In genomic region chr16:18932243-18932997, GRCh38 we compare ENCODE assay signal across 10 cellular contexts. TPM values are rescaled to one million over a fixed set of nuclear protein-coding genes. Genes with fewer than 3 reads are reported as not detected.
DNase-seq lines count a peak whose midpoint lies in the region; ATAC-seq and TF ChIP-seq lines count a peak whose summit lies in the region.
"Had no signal": no experiment of that assay in that cellular context is flagged by ENCODE, and none has a peak within 500 bp of the region (broad histone marks: within the 10 kb centered on the region; RNA-seq: fewer than 3 reads in every experiment).

No MANE protein-coding gene starts in this region.

- peaks cover 17% of the 10 kb centered on the region for H3K4me1 Mint-ChIP-seq in osteocyte (ENCODE audit: unreplicated experiment)
- H3K4me1 Mint-ChIP-seq in endothelial cell (ENCODE audit: unreplicated experiment): peaks cover 8% of the 10 kb centered on the region

- H3K27me3 Mint-ChIP-seq in osteocyte (ENCODE audit: unreplicated experiment) (peaks cover 9% of the 10 kb centered on the region), endothelial cell (ENCODE audit: unreplicated experiment) (peaks cover under 1% of the 10 kb centered on the region)
- H3K27me3 Mint-ChIP-seq: naive thymus-derived CD8-positive, alpha-beta T cell had no signal

- in situ Hi-C loops in Caki2 (cut with HindIII; ENCODE audit: low pct_unique_long_range_greater_than_20kb, low sequenced_read_pairs): no loop called here
- in situ Hi-C loops in SK-MEL-5 (cut with HindIII; ENCODE audit: low pct_unique_long_range_greater_than_20kb, low sequenced_read_pairs): no loop called here

- H3K4me3 Mint-ChIP-seq in osteocyte (ENCODE audit: unreplicated experiment): no peak overlapping the region
- no peak overlapping the region for H3K4me3 Mint-ChIP-seq in endothelial cell (ENCODE audit: unreplicated experiment)
- H3K4me3 Mint-ChIP-seq: dendritic cell treated with granulocyte-macrophage colony-stimulating factor and Interleukin-4, amounts not matched to agents 40 ng/mL and 50 ng/mL, for 4 days; naive thymus-derived CD8-positive, alpha-beta T cell had no signal

- H3K9me3 ChIP-seq in fibroblast of lung (ENCODE audit: control insufficient read depth, insufficient read depth, low read depth, low read length): no peaks in the 10 kb centered on the region

- peak overlapping the region; percentile 76 for H3K27ac Mint-ChIP-seq in osteocyte (ENCODE audit: unreplicated experiment)
- H3K27ac Mint-ChIP-seq in endothelial cell (ENCODE audit: unreplicated experiment): no peak overlapping the region
- H3K27ac Mint-ChIP-seq: dendritic cell treated with granulocyte-macrophage colony-stimulating factor and Interleukin-4, amounts not matched to agents 40 ng/mL and 50 ng/mL, for 4 days had no signal

- H3K79me2 ChIP-seq in fibroblast of lung (ENCODE audit: control insufficient read depth, insufficient read depth, low read length): no peaks in the 10 kb centered on the region

- no peaks in the 10 kb centered on the region for H4K20me1 ChIP-seq in fibroblast of lung (ENCODE audit: control insufficient read depth, extremely low read depth, insufficient read depth, low read length)

- H2AFZ ChIP-seq in fibroblast of lung (ENCODE audit: low read length): no peak overlapping the region

- H3K36me3 ChIP-seq in fibroblast of lung (ENCODE audit: control insufficient read depth, insufficient read depth, low read length): no peaks in the 10 kb centered on the region

- no peaks in the 10 kb centered on the region for H3K4me1 ChIP-seq in fibroblast of lung (ENCODE audit: control insufficient read depth, extremely low read depth, insufficient read depth, low read length)

- H3K36me3 Mint-ChIP-seq in osteocyte (ENCODE audit: unreplicated experiment) (no peaks in the 10 kb centered on the region), endothelial cell (ENCODE audit: low read depth, unreplicated experiment) (no peaks in the 10 kb centered on the region)
- H3K36me3 Mint-ChIP-seq: naive thymus-derived CD8-positive, alpha-beta T cell had no signal

- H3K9ac ChIP-seq in fibroblast of lung (ENCODE audit: insufficient read depth, low read length): no peak overlapping the region

- TF ChIP-seq CTCF in fibroblast of lung (conservative IDR thresholded peaks at IDR 0.05 in 1 of 2, IDR thresholded peaks at IDR 0.05 in 1 of 2; ENCODE audit: low read depth in 1 of 2, low read length in 2 of 2) (no peak), osteocyte (IDR thresholded peaks at IDR 0.05) (no peak), endothelial cell (IDR thresholded peaks at IDR 0.05; ENCODE audit: unreplicated experiment) (no peak)

- H3K4me2 ChIP-seq in fibroblast of lung (ENCODE audit: extremely low read depth, insufficient read depth, low read length): no peak overlapping the region

- H3K9me3 Mint-ChIP-seq in osteocyte (ENCODE audit: unreplicated experiment) (no peaks in the 10 kb centered on the region), endothelial cell (ENCODE audit: unreplicated experiment) (no peaks in the 10 kb centered on the region)
- H3K9me3 Mint-ChIP-seq: dendritic cell treated with granulocyte-macrophage colony-stimulating factor and Interleukin-4, amounts not matched to agents 40 ng/mL and 50 ng/mL, for 4 days; naive thymus-derived CD8-positive, alpha-beta T cell had no signal

- H3K27ac ChIP-seq in fibroblast of lung (ENCODE audit: insufficient read depth, low read length): no peak overlapping the region

- no peak overlapping the region for H3K4me3 ChIP-seq in fibroblast of lung (replicated peaks in 1 of 4; ENCODE audit: control extremely low read depth in 1 of 4, insufficient read depth in 1 of 4, low read depth in 3 of 4, low read length in 4 of 4)

- DNase-seq in Caki2 (ENCODE audit: low read depth) (peak; percentile 54), SK-MEL-5 (ENCODE audit: low read depth, low spot score) (peak; percentile 9), fibroblast of lung (ENCODE audit: low read depth in 2 of 2) (peak; percentile 9 to 74), osteocyte (ENCODE audit: extremely low spot score, unreplicated experiment) (no peak), endothelial cell (ENCODE audit: low spot score) (no peak), NCI-H2029 treated with DMSO at 0.1 percent for 48 hours (lab: John Stamatoyannopoulos, UW) (no peak), middle frontal gyrus (ENCODE audit: extremely low spot score, low spot score) (no peak)
- DNase-seq: naive thymus-derived CD8-positive, alpha-beta T cell had no signal

- H3K27me3 ChIP-seq in fibroblast of lung (ENCODE audit: control insufficient read depth, insufficient read depth, low read length): no peaks in the 10 kb centered on the region

- ATAC-seq in GM18519 (IDR thresholded peaks at IDR 0.05; ENCODE audit: low FRiP score, unreplicated experiment): no peak
- ATAC-seq: naive thymus-derived CD8-positive, alpha-beta T cell had no signal

RNA-seq across cellular contexts. Expression of gene SMG1, which starts 6.2 kb away (rescaled TPM):
- 16.4 and 35.6 TPM in 2 replicates for total RNA-seq in Caki2 (2014; rRNA removed; shearing (Covaris generic); ENCODE audit: low replicate concordance)
- 21.8 and 22.3 TPM in 2 replicates for total RNA-seq in SK-MEL-5 (2014; rRNA removed; shearing (Covaris generic))
- polyA plus RNA-seq in SK-MEL-5 (2015; cell fraction: cytosol; rRNA removed): 15.2 and 23.1 TPM in 2 replicates
- 39.5 and 47.3 TPM in 2 replicates for polyA plus RNA-seq in SK-MEL-5 (2015; cell fraction: nucleus; rRNA removed)
- total RNA-seq in fibroblast of lung: 62.1 and 101 TPM in 2 replicates
- polyA plus RNA-seq in fibroblast of lung: 24.4 and 30.1 TPM in 2 replicates
- polyA plus RNA-seq in fibroblast of lung (2012): 10.4 and 14.8 TPM in 2 replicates
- 46.4 and 65.2 TPM in 2 replicates for polyA minus RNA-seq in fibroblast of lung (ENCODE audit: low replicate concordance)
- total RNA-seq in osteocyte: 77.9 and 89.6 TPM in 2 replicates
- total RNA-seq in endothelial cell (ENCODE audit: unreplicated experiment): 70.1 TPM

RNA-seq across cellular contexts. Expression of gene TMC7, which starts 51.3 kb away (rescaled TPM):
- 1.6 and 8.7 TPM in 2 replicates for total RNA-seq in Caki2 (2014; rRNA removed; shearing (Covaris generic); ENCODE audit: low replicate concordance)
- total RNA-seq in SK-MEL-5 (2014; rRNA removed; shearing (Covaris generic)): 1.0 and 1.5 TPM in 2 replicates
- 1.4 and 1.5 TPM in 2 replicates for polyA plus RNA-seq in SK-MEL-5 (2015; cell fraction: cytosol; rRNA removed)
- polyA plus RNA-seq in SK-MEL-5 (2015; cell fraction: nucleus; rRNA removed): 1.9 and 2.0 TPM in 2 replicates
- total RNA-seq in fibroblast of lung (0.51 and 1.5 TPM in 2 replicates), osteocyte (1.2 and 2.0 TPM in 2 replicates), endothelial cell (ENCODE audit: unreplicated experiment) (16.9 TPM)
- polyA plus RNA-seq in fibroblast of lung: 0.18 and 0.85 TPM in 2 replicates
- polyA plus RNA-seq in fibroblast of lung (2012): 0.15 and 0.65 TPM in 2 replicates
- polyA minus RNA-seq in fibroblast of lung (ENCODE audit: low replicate concordance): 1.9 TPM in 1 of 2 replicates, not detected in the other
- total RNA-seq: naive thymus-derived CD8-positive, alpha-beta T cell had no signal
- polyA plus RNA-seq: naive thymus-derived CD8-positive, alpha-beta T cell had no signal

Comparison
In these comparisons a context has a peak if more than half of its experiments do, and no peak if none do; other contexts are left out.
1. DNase-seq: peak in Caki2 (single experiment), SK-MEL-5 (single experiment) and fibroblast of lung (2 of 2); none in osteocyte (single experiment), endothelial cell (single experiment), NCI-H2029 treated with DMSO at 0.1 percent for 48 hours (single experiment) and middle frontal gyrus (single experiment).